Comparison of ENCODE assay signal across 19 cellular contexts in genomic region chr11:134372961-134373360, GRCh38.
DNase-seq lines count a peak whose midpoint lies in the region; ATAC-seq lines count a peak whose summit lies in the region.
"Had no signal": no experiment of that assay in that cellular context is flagged by ENCODE, and none has a peak within 500 bp of the region (broad histone marks: within the 10 kb centered on the region; RNA-seq: fewer than 3 reads in every experiment).

No MANE protein-coding gene starts in this region.

- ATAC-seq in GM21526 (IDR thresholded peaks at IDR 0.05; ENCODE audit: low FRiP score, unreplicated experiment), result no peak
- ATAC-seq in HG02610 (IDR thresholded peaks at IDR 0.05; ENCODE audit: unreplicated experiment), result no peak
- ATAC-seq: GM12878, T-helper 17 cell had no signal

- peaks cover 0 to 35% (median 0%) of the 10 kb centered on the region in 11 experiments; a peak in 9 of 22 replicates for H3K27me3 ChIP-seq in BLaER1 treated with 17β-estradiol and CSF1 and Interleukin-3, amounts not matched to agents 10 nM and 100 nM
- H3K27me3 ChIP-seq: tibial artery had no signal

- peaks cover 0 to 85% (median 8%) of the 10 kb centered on the region in 11 experiments; a peak in 12 of 22 replicates for H4K20me1 ChIP-seq in BLaER1 treated with 17β-estradiol and CSF1 and Interleukin-3, amounts not matched to agents 10 nM and 100 nM

- peak; percentile 45 for DNase-seq in NCI-H1694 (lab: John Stamatoyannopoulos, UW)
- DNase-seq in NCI-H524 treated with DMSO at 0.1 percent for 48 hours (lab: John Stamatoyannopoulos, UW), result peak; percentile 92
- peak; percentile 17 for DNase-seq in medulla oblongata (ENCODE audit: extremely low spot score)
- DNase-seq in hippocampal formation (lab: John Stamatoyannopoulos, UW), result no peak
- DNase-seq in Kasumi-1 (lab: John Stamatoyannopoulos, UW), result no peak
- DNase-seq: activated CD4-positive, alpha-beta T cell treated with anti-CD3 and anti-CD28 coated beads for 1 hour; activated CD8-positive, alpha-beta memory T cell treated with anti-CD3 and anti-CD28 coated beads, Interleukin-2, amount 50 U/mL, for 4 hours; activated naive CD4-positive, alpha-beta T cell; cortex of kidney; mammary epithelial cell; NCI-H774; RPMI8226; T-helper 17 cell had no signal

- H3K9ac ChIP-seq in BLaER1 treated with 17β-estradiol and CSF1 and Interleukin-3, amounts not matched to agents 10 nM and 100 nM, result no peak overlapping the region

- peaks cover 0 to 19% (median 13%) of the 10 kb centered on the region in 10 experiments; a peak in 10 of 20 replicates for H3K4me1 ChIP-seq in BLaER1 treated with 17β-estradiol and CSF1 and Interleukin-3, amounts not matched to agents 10 nM and 100 nM
- H3K4me1 ChIP-seq: HAP-1, tibial artery had no signal

- no peaks in the 10 kb centered on the region for H3K36me3 ChIP-seq in BLaER1 treated with 17β-estradiol and CSF1 and Interleukin-3, amounts not matched to agents 10 nM and 100 nM
- H3K36me3 ChIP-seq: tibial artery had no signal

- H3K27ac ChIP-seq in BLaER1 treated with 17β-estradiol and CSF1 and Interleukin-3, amounts not matched to agents 10 nM and 100 nM, result no peak overlapping the region
- H3K27ac ChIP-seq: tibial artery had no signal

- H3K4me3 ChIP-seq in BLaER1 treated with 17β-estradiol and CSF1 and Interleukin-3, amounts not matched to agents 10 nM and 100 nM, result no peak overlapping the region
- H3K4me3 ChIP-seq: GM12878, HAP-1, tibial artery had no signal

- peak overlapping the region in 8 of 11 experiments; percentile 18 to 54 (median 31); a peak in 10 of 22 replicates for H3K4me2 ChIP-seq in BLaER1 treated with 17β-estradiol and CSF1 and Interleukin-3, amounts not matched to agents 10 nM and 100 nM

- H3K9me3 ChIP-seq in BLaER1 treated with 17β-estradiol and CSF1 and Interleukin-3, amounts not matched to agents 10 nM and 100 nM (replicated peaks in 1 of 11), result no peaks in the 10 kb centered on the region
- H3K9me3 ChIP-seq: HAP-1, tibial artery had no signal

Comparison
In these comparisons a context has a peak if more than half of its experiments do, and no peak if none do; other contexts are left out.
1. DNase-seq: peak in NCI-H1694 (single experiment), NCI-H524 treated with DMSO at 0.1 percent for 48 hours (single experiment) and medulla oblongata (single experiment); none in hippocampal formation (0 of 2) and Kasumi-1 (0 of 2).